8 cellular contexts compared by ENCODE assay signal in the genomic region with DNA sequence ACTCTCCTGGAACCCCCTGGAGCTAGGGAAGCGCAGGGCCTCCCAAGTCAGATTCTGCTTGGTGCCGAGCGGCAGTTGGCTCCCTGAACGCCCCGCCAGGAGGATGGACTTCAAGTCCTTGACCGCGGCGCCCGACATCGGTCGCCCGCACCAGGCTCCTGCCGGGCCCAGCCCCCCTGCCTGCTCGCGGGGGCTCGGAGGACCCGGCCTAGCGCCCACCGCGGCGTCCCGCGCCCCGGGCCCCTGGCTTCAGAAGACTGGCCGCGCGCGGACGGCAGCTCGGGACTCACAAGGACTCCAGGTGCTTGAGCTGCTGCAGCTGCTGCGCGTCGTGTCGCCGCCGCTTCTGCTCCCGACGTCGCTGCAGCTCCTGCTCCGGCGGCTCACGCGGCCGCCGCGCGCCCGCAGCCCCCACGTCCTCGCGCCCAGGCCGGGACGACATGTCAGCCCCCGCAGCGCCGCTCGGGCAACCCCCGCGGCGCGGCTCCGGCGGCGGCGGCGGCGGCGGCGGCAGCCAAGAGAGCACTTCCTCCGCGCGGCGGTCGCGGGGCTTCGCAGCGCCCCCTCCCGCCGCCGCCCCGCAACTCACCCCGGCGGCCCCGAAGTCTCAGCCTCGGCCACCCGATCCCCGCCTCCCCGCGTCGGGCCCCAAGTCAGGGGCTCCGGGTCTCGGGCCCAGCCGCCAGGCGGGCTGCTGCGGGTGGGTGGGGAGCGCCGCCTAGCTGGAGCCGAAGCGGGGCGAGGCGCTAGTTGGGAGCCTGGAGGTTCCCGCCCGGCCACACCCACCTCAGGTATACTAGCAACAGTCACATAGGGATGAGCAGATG.
DNase-seq lines count a peak whose midpoint lies in the region; ATAC-seq and TF ChIP-seq lines count a peak whose summit lies in the region.

A gene with protein sequence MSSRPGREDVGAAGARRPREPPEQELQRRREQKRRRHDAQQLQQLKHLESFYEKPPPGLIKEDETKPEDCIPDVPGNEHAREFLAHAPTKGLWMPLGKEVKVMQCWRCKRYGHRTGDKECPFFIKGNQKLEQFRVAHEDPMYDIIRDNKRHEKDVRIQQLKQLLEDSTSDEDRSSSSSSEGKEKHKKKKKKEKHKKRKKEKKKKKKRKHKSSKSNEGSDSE (minus strand): TSS at position 474 of the 827 bp plus-strand sequence. CDS start 32 bp downstream, at position 442.

- H3K4me3 ChIP-seq in BLaER1 (peak within 1 kb of the TSS; percentile 90), duodenal mucosa (ENCODE audit: low read depth in 1 of 2, low read length in 2 of 2) (peak within 1 kb of the TSS; percentile 87 to 94)

- peak; percentile 88 to 95 for DNase-seq in NCI-H526 (lab: John Stamatoyannopoulos, UW)
- peak; percentile 58 to 63 for DNase-seq in activated CD4-positive, alpha-beta T cell treated with anti-CD3 and anti-CD28 coated beads, Interleukin-2, amount 50 U/mL, for 24 hours (ENCODE audit: low read depth in 1 of 2, low spot score in 1 of 2)
- DNase-seq in medulla oblongata (ENCODE audit: extremely low spot score): peak; percentile 71
- peak; percentile 58 to 66 (median 63) for DNase-seq in stimulated activated CD4-positive, alpha-beta T cell treated with anti-CD3 and anti-CD28 coated beads, TNF-alpha, amount 100 ng/mL, for 48 hours (ENCODE audit: low read depth in 3 of 3)

- H3K27me3 ChIP-seq in BLaER1 (no peaks in the 10 kb centered on the region), duodenal mucosa (ENCODE audit: control insufficient read depth in 1 of 2, insufficient read depth in 2 of 2, low read length in 2 of 2) (no peaks in the 10 kb centered on the region)

- peak within 1 kb of the TSS; percentile 91 for H3K9ac ChIP-seq in BLaER1
- H3K9ac ChIP-seq in duodenal mucosa (ENCODE audit: low read depth in 1 of 2, low read length in 2 of 2): peak within 1 kb of the TSS; percentile 72 to 86

- H3K4me1 ChIP-seq in BLaER1: peaks cover 16% of the 10 kb centered on the region
- H3K4me1 ChIP-seq in duodenal mucosa (ENCODE audit: control insufficient read depth in 1 of 2, insufficient read depth in 2 of 2, low read length in 2 of 2): peaks cover 16 to 17% of the 10 kb centered on the region in 2 donors

- H3K9me3 ChIP-seq in BLaER1 (no peaks in the 10 kb centered on the region), duodenal mucosa (ENCODE audit: control insufficient read depth in 1 of 2, low read length in 2 of 2) (no peaks in the 10 kb centered on the region)

- H3K4me2 ChIP-seq in BLaER1: peak within 1 kb of the TSS; percentile 94

- H3K36me3 ChIP-seq in BLaER1 (peaks cover 17% of the 10 kb centered on the region; the same call in 1 of the 2 replicates), duodenal mucosa (ENCODE audit: control insufficient read depth in 1 of 2, insufficient read depth in 2 of 2, low read length in 2 of 2) (peaks cover 0 to 5% of the 10 kb centered on the region in 2 donors)

- peak within 1 kb of the TSS; percentile 93 for H3K27ac ChIP-seq in BLaER1
- peak within 1 kb of the TSS; percentile 30 for H3K27ac ChIP-seq in duodenal mucosa (ENCODE audit: low read depth, low read length)

- TF ChIP-seq POLR2A in GM19099 (IDR thresholded peaks at IDR 0.05; ENCODE audit: extremely low read depth, insufficient read length, low read depth): peak; percentile 81

- peaks cover 50% of the 10 kb centered on the region for H4K20me1 ChIP-seq in BLaER1

- peak; percentile 86 for ATAC-seq in HG03354 (IDR thresholded peaks at IDR 0.05; ENCODE audit: poor library complexity, severe bottlenecking, unreplicated experiment)

Comparison
In these comparisons a context has a peak if more than half of its experiments do, and no peak if none do; other contexts are left out.
1. Peak in every context shown above with its lines: DNase-seq, ATAC-seq, H3K4me3 ChIP-seq and H3K27ac ChIP-seq.